ENCODE assay signal across 8 cellular contexts in the genomic region with DNA sequence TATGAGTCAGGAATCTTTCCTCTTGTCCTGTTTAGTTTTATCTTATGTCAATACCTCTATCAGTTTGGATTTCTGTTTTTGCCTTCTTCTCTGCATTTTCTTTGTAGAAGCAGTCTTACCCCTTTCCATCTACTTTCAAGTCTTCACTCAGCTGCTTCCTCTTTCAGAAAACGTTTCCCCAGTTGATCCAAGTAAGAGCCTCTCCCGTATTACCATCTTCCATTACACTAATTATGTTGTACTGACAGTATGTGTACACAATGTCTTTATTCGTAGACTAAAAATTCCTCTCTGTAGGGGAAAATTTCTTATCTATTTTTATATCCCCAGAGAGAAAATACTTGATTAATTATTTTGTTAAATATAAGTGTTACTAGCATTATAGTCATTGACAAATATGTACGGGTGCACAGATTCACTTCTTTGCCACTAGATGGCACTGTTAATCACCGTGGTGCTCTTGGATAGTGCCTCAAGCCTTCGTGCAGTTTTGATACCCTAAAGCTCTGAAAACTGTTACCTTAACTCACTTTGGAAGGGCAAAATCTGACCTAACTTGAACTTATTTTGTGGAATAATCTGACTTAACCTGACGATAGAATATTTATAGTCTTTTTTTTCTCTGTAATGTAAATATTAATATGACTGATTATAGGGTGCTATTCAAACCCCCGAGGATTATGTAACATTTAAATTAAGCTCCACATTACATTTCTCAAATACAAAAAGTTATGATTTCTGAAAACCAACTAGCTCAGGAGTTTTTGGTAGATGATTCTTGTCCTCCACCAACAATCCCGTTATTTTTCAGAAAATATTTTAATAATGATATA.
DNase-seq lines count a peak whose midpoint lies in the region; ATAC-seq and TF ChIP-seq lines count a peak whose summit lies in the region.

No MANE protein-coding gene starts in this region.

- H3K4me3 ChIP-seq in AG04450 (ENCODE audit: low read depth, low read length), result no peak overlapping the region
- no peak overlapping the region for H3K4me3 ChIP-seq in SJCRH30
- H3K4me3 ChIP-seq in epithelial cell of esophagus (ENCODE audit: low read length), result no peak overlapping the region

- no peaks in the 10 kb centered on the region for H3K4me1 ChIP-seq in SJCRH30

- TF ChIP-seq RAD21 in Ishikawa (IDR thresholded peaks at IDR 0.05; ENCODE audit: low read depth), result peak; percentile 80

- POLR2A ChIA-PET in AG04450 (lab: Yijun Ruan, JAX), result no interaction called here

- no peak overlapping the region for H3K27ac ChIP-seq in AG04450 (ENCODE audit: low read depth, low read length)
- no peak overlapping the region for H3K27ac ChIP-seq in SJCRH30

- H3K27me3 ChIP-seq in AG04450 (ENCODE audit: control insufficient read depth, insufficient read depth, low read length) (no peaks in the 10 kb centered on the region), SJCRH30 (no peaks in the 10 kb centered on the region)

- CTCF ChIA-PET in AG04450 (lab: Charles Lee), result interaction anchor here (0.6 to 4.0 kb wide), 61 partner anchors 9 to 867 kb away, joined by 3 to 89 read pairs (median 4); no protein-coding TSS in a partner anchor

- no peaks in the 10 kb centered on the region for H3K36me3 ChIP-seq in SJCRH30

- TF ChIP-seq CTCF in AG04450 (IDR thresholded peaks at IDR 0.05; ENCODE audit: low read depth, low read length) (peak; percentile 90), epithelial cell of esophagus (IDR thresholded peaks at IDR 0.05; ENCODE audit: insufficient read depth, low read depth, low read length, missing control alignments) (peak; percentile 87)

- no peak for TF ChIP-seq EP300 in Ishikawa (IDR thresholded peaks at IDR 0.05; ENCODE audit: borderline replicate concordance)

- ATAC-seq in GM21825 (IDR thresholded peaks at IDR 0.05; ENCODE audit: unreplicated experiment), result peak; percentile 96

- DNase-seq in AG04450 (ENCODE audit: low read depth, low spot score), result peak; percentile 23
- DNase-seq in GDM1 (lab: John Stamatoyannopoulos, UW), result peak; percentile 37
- DNase-seq in SJCRH30, result peak; percentile 9 to 65
- peak; percentile 59 for DNase-seq in epithelial cell of esophagus (ENCODE audit: low read depth)
- DNase-seq in myocyte (ENCODE audit: low read depth), result peak; percentile 57
- no peak for DNase-seq in occipital lobe (lab: John Stamatoyannopoulos, UW)

- H3K9me3 ChIP-seq in AG04450 (ENCODE audit: control insufficient read depth, insufficient read depth, low read length) (no peaks in the 10 kb centered on the region), SJCRH30 (replicated peaks) (no peaks in the 10 kb centered on the region)

TF ChIP-seq in Ishikawa, 13 proteins besides CTCF, POLR2A, EP300 and RAD21:
- no peak for TF ChIP-seq TEAD4 (IDR thresholded peaks at IDR 0.05)
- TF ChIP-seq, protein P1, sequence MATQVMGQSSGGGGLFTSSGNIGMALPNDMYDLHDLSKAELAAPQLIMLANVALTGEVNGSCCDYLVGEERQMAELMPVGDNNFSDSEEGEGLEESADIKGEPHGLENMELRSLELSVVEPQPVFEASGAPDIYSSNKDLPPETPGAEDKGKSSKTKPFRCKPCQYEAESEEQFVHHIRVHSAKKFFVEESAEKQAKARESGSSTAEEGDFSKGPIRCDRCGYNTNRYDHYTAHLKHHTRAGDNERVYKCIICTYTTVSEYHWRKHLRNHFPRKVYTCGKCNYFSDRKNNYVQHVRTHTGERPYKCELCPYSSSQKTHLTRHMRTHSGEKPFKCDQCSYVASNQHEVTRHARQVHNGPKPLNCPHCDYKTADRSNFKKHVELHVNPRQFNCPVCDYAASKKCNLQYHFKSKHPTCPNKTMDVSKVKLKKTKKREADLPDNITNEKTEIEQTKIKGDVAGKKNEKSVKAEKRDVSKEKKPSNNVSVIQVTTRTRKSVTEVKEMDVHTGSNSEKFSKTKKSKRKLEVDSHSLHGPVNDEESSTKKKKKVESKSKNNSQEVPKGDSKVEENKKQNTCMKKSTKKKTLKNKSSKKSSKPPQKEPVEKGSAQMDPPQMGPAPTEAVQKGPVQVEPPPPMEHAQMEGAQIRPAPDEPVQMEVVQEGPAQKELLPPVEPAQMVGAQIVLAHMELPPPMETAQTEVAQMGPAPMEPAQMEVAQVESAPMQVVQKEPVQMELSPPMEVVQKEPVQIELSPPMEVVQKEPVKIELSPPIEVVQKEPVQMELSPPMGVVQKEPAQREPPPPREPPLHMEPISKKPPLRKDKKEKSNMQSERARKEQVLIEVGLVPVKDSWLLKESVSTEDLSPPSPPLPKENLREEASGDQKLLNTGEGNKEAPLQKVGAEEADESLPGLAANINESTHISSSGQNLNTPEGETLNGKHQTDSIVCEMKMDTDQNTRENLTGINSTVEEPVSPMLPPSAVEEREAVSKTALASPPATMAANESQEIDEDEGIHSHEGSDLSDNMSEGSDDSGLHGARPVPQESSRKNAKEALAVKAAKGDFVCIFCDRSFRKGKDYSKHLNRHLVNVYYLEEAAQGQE (IDR thresholded peaks at IDR 0.05; ENCODE audit: low read depth), result no peak
- no peak for TF ChIP-seq TCF12 (IDR thresholded peaks at IDR 0.05; ENCODE audit: low read depth)
- no peak for TF ChIP-seq FOXM1 (IDR thresholded peaks at IDR 0.05; ENCODE audit: borderline replicate concordance, low read depth)
- TF ChIP-seq CEBPB (IDR thresholded peaks at IDR 0.05), result no peak
- no peak for TF ChIP-seq EGR1 (IDR thresholded peaks at IDR 0.05)
- no peak for TF ChIP-seq CREB1 (IDR thresholded peaks at IDR 0.05; ENCODE audit: low read depth)
- TF ChIP-seq NFIC (IDR thresholded peaks at IDR 0.05), result no peak
- no peak for TF ChIP-seq TAF1 (IDR thresholded peaks at IDR 0.05; ENCODE audit: low read depth)
- no peak for TF ChIP-seq ZBTB7A (IDR thresholded peaks at IDR 0.05; ENCODE audit: low read depth)
- TF ChIP-seq, protein P2, sequence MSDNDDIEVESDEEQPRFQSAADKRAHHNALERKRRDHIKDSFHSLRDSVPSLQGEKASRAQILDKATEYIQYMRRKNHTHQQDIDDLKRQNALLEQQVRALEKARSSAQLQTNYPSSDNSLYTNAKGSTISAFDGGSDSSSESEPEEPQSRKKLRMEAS (IDR thresholded peaks at IDR 0.05), result no peak
- TF ChIP-seq YY1 (IDR thresholded peaks at IDR 0.05; ENCODE audit: low read depth), result no peak
- TF ChIP-seq, protein P3, sequence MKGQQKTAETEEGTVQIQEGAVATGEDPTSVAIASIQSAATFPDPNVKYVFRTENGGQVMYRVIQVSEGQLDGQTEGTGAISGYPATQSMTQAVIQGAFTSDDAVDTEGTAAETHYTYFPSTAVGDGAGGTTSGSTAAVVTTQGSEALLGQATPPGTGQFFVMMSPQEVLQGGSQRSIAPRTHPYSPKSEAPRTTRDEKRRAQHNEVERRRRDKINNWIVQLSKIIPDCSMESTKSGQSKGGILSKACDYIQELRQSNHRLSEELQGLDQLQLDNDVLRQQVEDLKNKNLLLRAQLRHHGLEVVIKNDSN (IDR thresholded peaks at IDR 0.05), result no peak
